Comparison of ENCODE assay signal across 30 cellular contexts in the genomic region with DNA sequence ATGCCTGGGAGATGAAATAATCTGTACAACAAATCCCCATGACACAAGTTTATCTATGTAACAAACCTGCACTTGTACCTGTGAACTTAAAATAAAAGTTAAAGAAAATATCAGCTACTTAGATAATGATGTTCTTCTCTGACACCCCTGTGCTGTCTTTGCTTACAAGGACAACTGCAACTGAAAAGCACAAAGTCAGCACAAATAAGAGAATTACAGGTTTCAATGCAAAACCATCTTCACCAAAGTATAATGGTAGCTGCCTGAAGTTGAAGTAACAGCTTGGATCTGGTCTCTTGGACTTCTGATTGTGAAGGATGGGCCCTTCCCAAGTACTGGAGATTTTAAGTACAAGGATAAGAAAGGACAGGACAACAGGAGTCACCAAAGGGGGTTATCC. TPM values are rescaled to one million over a fixed set of nuclear protein-coding genes. Genes with fewer than 3 reads are reported as not detected.
"Had no signal": no experiment of that assay in that cellular context is flagged by ENCODE, and none has a peak within 500 bp of the region (broad histone marks: within the 10 kb centered on the region; RNA-seq: fewer than 3 reads in every experiment).

No MANE protein-coding gene starts in this region.

- H3K9me3 Mint-ChIP-seq: dendritic cell treated with granulocyte-macrophage colony-stimulating factor and Interleukin-4, amounts not matched to agents 40 ng/mL and 50 ng/mL, for 4 days; effector memory CD8-positive, alpha-beta T cell; endodermal cell had no signal

- H3K27me3 ChIP-seq: colonic mucosa, gastrocnemius medialis, left lung had no signal

- H3K27ac ChIP-seq: colonic mucosa, epithelial cell of prostate, esophagus squamous epithelium, gastrocnemius medialis, heart right ventricle, left lung, lower lobe of right lung had no signal

- H3K36me3 Mint-ChIP-seq: mesothelial cell of epicardium, naive B cell had no signal

- DNase-seq: colonic mucosa; cortex of kidney; effector CD8-positive, alpha-beta T cell; effector memory CD8-positive, alpha-beta T cell; endodermal cell; erythroblast; esophagus squamous epithelium; foreskin fibroblast; foreskin melanocyte; gastrocnemius medialis; glutamatergic neuron; head of caudate nucleus; heart right ventricle; hippocampal formation; left cardiac atrium; left lung; left ventricle myocardium superior; lower lobe of right lung; mesenchymal stem cell; mucosa of descending colon; naive B cell had no signal

- H3K4me3 Mint-ChIP-seq: dendritic cell treated with granulocyte-macrophage colony-stimulating factor and Interleukin-4, amounts not matched to agents 40 ng/mL and 50 ng/mL, for 4 days; effector memory CD8-positive, alpha-beta T cell; endodermal cell; mesothelial cell of epicardium; naive B cell had no signal

- H3K36me3 ChIP-seq: colonic mucosa, esophagus squamous epithelium, gastrocnemius medialis, heart right ventricle, left lung, lower lobe of right lung had no signal

- FAIRE-seq: endometrium, islet of Langerhans, keratinocyte had no signal

- ATAC-seq: effector memory CD8-positive, alpha-beta T cell; esophagus mucosa; gastrocnemius medialis; heart right ventricle; left cardiac atrium; left lung; left ventricle myocardium superior; lower lobe of right lung; mucosa of descending colon had no signal

- H3K4me3 ChIP-seq: colonic mucosa, esophagus squamous epithelium, gastrocnemius medialis, heart right ventricle, left lung, lower lobe of right lung, mucosa of descending colon had no signal

- H3K27me3 Mint-ChIP-seq: dendritic cell treated with granulocyte-macrophage colony-stimulating factor and Interleukin-4, amounts not matched to agents 40 ng/mL and 50 ng/mL, for 4 days; effector memory CD8-positive, alpha-beta T cell had no signal

- H3K4me1 Mint-ChIP-seq: naive B cell had no signal

- H3K4me1 ChIP-seq: colonic mucosa, esophagus squamous epithelium, gastrocnemius medialis, heart right ventricle, left lung, lower lobe of right lung had no signal

- H3K27ac Mint-ChIP-seq: dendritic cell treated with granulocyte-macrophage colony-stimulating factor and Interleukin-4, amounts not matched to agents 40 ng/mL and 50 ng/mL, for 4 days; effector memory CD8-positive, alpha-beta T cell; endodermal cell; mesothelial cell of epicardium; naive B cell had no signal

- H3K9me3 ChIP-seq: colonic mucosa, esophagus squamous epithelium, gastrocnemius medialis, left lung, lower lobe of right lung, mucosa of descending colon had no signal

RNA-seq across cellular contexts. Expression of a gene that starts 45.6 kb away (rescaled TPM):
- total RNA-seq: dermis microvascular lymphatic vessel endothelial cell, lung microvascular endothelial cell had no signal
